ENCODE assay signal across 11 cellular contexts in genomic region chr14:99837822-99838221, GRCh38. TPM values are rescaled to one million over a fixed set of nuclear protein-coding genes. Genes with fewer than 3 reads are reported as not detected.
"Had no signal": no experiment of that assay in that cellular context is flagged by ENCODE, and none has a peak within 500 bp of the region (broad histone marks: within the 10 kb centered on the region; RNA-seq: fewer than 3 reads in every experiment).

No MANE protein-coding gene starts in this region.

- H3K9ac ChIP-seq: GM23248 had no signal

- ATAC-seq: K562 had no signal

- DNase-seq: GM23248, GOT3, H9, HCEC 1CT, HFFc6, IMR-90, KG1 had no signal

- H3K27ac ChIP-seq: GM23248 had no signal

- H3K4me3 ChIP-seq: GM23248, K562 had no signal

- H2AFZ ChIP-seq: GM23248 had no signal

- FAIRE-seq: H54, HTR-8/SVneo, K562 had no signal

RNA-seq across cellular contexts. Expression of gene EML1, which starts 44.6 kb away (rescaled TPM):
- total RNA-seq: HT-29 had no signal
